Comparison of ENCODE assay signal across 10 cellular contexts in the genomic region with DNA sequence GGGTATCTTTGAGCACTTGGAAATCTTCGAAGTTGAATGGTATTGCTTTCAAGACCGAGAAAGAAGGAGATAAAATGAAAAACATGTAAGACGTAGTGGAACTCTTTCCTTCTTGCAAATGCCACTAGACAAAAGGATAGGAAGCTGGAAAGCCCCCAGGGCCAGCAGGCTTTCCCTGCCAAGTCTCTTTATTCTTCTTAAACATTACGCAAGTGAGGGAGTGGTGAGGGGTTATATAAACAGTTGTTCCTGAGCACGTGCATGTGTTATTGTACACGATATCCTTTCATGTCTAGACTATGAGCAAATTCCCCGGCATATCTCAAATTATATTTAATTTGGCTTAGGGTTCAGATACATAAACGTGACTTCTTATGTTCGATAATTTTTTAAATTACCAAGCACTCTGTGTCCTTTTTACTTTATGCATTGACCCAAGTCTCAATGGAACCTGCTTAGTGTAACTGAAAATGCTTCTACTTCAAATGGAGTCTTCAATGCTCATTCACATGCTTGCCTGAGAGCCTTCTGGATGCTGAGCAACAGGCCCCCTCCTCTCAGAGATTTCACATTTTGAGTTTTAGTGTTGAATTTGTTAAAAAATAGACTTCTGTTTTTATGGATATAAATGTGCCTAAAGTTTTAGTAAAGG. TPM values are rescaled to one million over a fixed set of nuclear protein-coding genes. Genes with fewer than 3 reads are reported as not detected.
DNase-seq lines count a peak whose midpoint lies in the region; ATAC-seq, FAIRE-seq and TF ChIP-seq lines count a peak whose summit lies in the region.
"Had no signal": no experiment of that assay in that cellular context is flagged by ENCODE, and none has a peak within 500 bp of the region (broad histone marks: within the 10 kb centered on the region; RNA-seq: fewer than 3 reads in every experiment).

No MANE protein-coding gene starts in this region.

- FAIRE-seq in kidney (lab: Jason Lieb, UNC), result no peak

- peak; percentile 97 for DNase-seq in dermis blood vessel endothelial cell
- DNase-seq in kidney, result no peak
- DNase-seq in stomach, result peak; percentile 82
- DNase-seq in NCI-H82 (lab: John Stamatoyannopoulos, UW), result no peak
- DNase-seq in activated T-cell treated with anti-CD3 and anti-CD28 coated beads for 4 hours, result no peak
- no peak for DNase-seq in NCI-H774 (lab: John Stamatoyannopoulos, UW)
- DNase-seq: activated CD4-positive, CD25-positive, alpha-beta regulatory T cell treated with anti-CD3 and anti-CD28 coated beads, Interleukin-2, amount 50 U/mL, for 72 hours; NCI-H1092 treated with DMSO at 0.1 percent for 48 hours had no signal

- H3K36me3 ChIP-seq in HEK293 (ENCODE audit: control insufficient read depth in 2 of 2, insufficient read depth in 1 of 2, low read length in 2 of 2) (peaks cover 0 to 65% of the 10 kb centered on the region in 2 experiments; a peak in 2 of 3 replicates), kidney (ENCODE audit: control insufficient read depth in 1 of 2, insufficient read depth in 2 of 2, low read length in 2 of 2) (peaks cover 28 to 50% of the 10 kb centered on the region in 2 donors), stomach (peaks cover 23 to 77% (median 73%) of the 10 kb centered on the region in 4 donors)

- no peaks in the 10 kb centered on the region for H3K4me1 ChIP-seq in HEK293 (ENCODE audit: control insufficient read depth, insufficient read depth, low read length)
- H3K4me1 ChIP-seq in kidney (ENCODE audit: control insufficient read depth in 1 of 2, insufficient read depth in 1 of 2, low read depth in 1 of 2, low read length in 2 of 2), result peaks cover 0 to 5% of the 10 kb centered on the region in 2 donors
- H3K4me1 ChIP-seq in stomach, result peaks cover 5 to 63% (median 25%) of the 10 kb centered on the region in 4 donors

- 17 to 27% (median 19%) methylated on average over 9 of the region's 9 CpGs for WGBS in stomach, 5 donors

- H3K9ac ChIP-seq in kidney (ENCODE audit: low read length in 2 of 2), result no peak overlapping the region

- TF ChIP-seq CTCF in HEK293 (tag by site-specific recombination; IDR thresholded peaks at IDR 0.05), result no peak
- no peak for TF ChIP-seq CTCF in kidney (IDR thresholded peaks at IDR 0.05; ENCODE audit: borderline replicate concordance, extremely low read depth, insufficient read depth)
- TF ChIP-seq CTCF in stomach (IDR thresholded peaks at IDR 0.05), result no peak

- no peak for ATAC-seq in HG03520 (IDR thresholded peaks at IDR 0.05; ENCODE audit: unreplicated experiment)

- no peak overlapping the region for H3K4me3 ChIP-seq in HEK293 (ENCODE audit: low read depth, low read length)
- no peak overlapping the region for H3K4me3 ChIP-seq in kidney (ENCODE audit: low read length in 2 of 2)
- H3K4me3 ChIP-seq in stomach, result no peak overlapping the region

- POLR2A ChIA-PET in HEK293 (lab: Yijun Ruan, JAX), result no interaction called here

- H3K9me3 ChIP-seq in HEK293 (ENCODE audit: control insufficient read depth, insufficient read depth, low read depth, low read length) (no peaks in the 10 kb centered on the region), kidney (ENCODE audit: control insufficient read depth in 1 of 2, low read length in 2 of 2) (no peaks in the 10 kb centered on the region), stomach (no peaks in the 10 kb centered on the region)

- intact Hi-C loops in kidney (cut with DNase I), result no loop called here
- intact Hi-C loops in stomach (cut with DNase I; ENCODE audit: low total_unique reads), result no loop called here

- TF ChIP-seq EP300 in stomach (IDR thresholded peaks at IDR 0.05), result no peak

- no peak for TF ChIP-seq POLR2A in stomach (IDR thresholded peaks at IDR 0.05)

- H3K27ac ChIP-seq in HEK293 (ENCODE audit: extremely low read depth, low read depth, low read length), result no peak overlapping the region
- peak overlapping the region; percentile 56 to 58 for H3K27ac ChIP-seq in kidney (ENCODE audit: low read depth in 2 of 2, low read length in 2 of 2)
- peak overlapping the region in 4 of 5 donors; percentile 45 to 75 (median 66) for H3K27ac ChIP-seq in stomach

- CTCF ChIA-PET in HEK293 (lab: Yijun Ruan, JAX), result no interaction called here

- no peaks in the 10 kb centered on the region for H3K27me3 ChIP-seq in stomach

TF ChIP-seq in HEK293, 187 proteins besides CTCF, POLR2A, EP300 and RAD21:
- TF ChIP-seq ZNF514 (tag by site-specific recombination; IDR thresholded peaks at IDR 0.05) (no peak), GLIS1 (tag by site-specific recombination; IDR thresholded peaks at IDR 0.05) (peak; percentile 38; the same call in 1 of the 2 replicates), ZNF792 (tag by site-specific recombination; IDR thresholded peaks at IDR 0.05) (no peak), FEZF1 (tag by site-specific recombination; IDR thresholded peaks at IDR 0.05) (peak; percentile 65), ZNF548 (tag by site-specific recombination; IDR thresholded peaks at IDR 0.05) (no peak), TCF7L2 (IDR thresholded peaks at IDR 0.05; ENCODE audit: borderline replicate concordance, low read depth, low read length) (peak; percentile 77)
TF ChIP-seq in HEK293: peak in this region for 3.

RNA-seq across cellular contexts. Expression of gene PPP2R1B, which starts 59.0 kb away (rescaled TPM):
- total RNA-seq in dermis blood vessel endothelial cell (52.6 and 72.7 TPM in 2 replicates), kidney (35.5 TPM), stomach (10 to 100 TPM in 4 of 5 donors, 1 to 10 TPM in 1; 5.5 to 71.2 (median 41.1) TPM)
- polyA plus RNA-seq in kidney (ENCODE audit: insufficient read depth, low read depth, low replicate concordance) (11.7 TPM), stomach (10 to 100 TPM in 2 of 3 donors, 1 to 10 TPM in 1; 9.6 to 15.3 (median 13.3) TPM)

Comparison
In these comparisons a context has a peak if more than half of its experiments do, and no peak if none do; other contexts are left out.
1. DNase-seq: peak in dermis blood vessel endothelial cell (single experiment) and stomach (single experiment); none in kidney (single experiment), NCI-H82 (single experiment), activated T-cell treated with anti-CD3 and anti-CD28 coated beads for 4 hours (single experiment) and NCI-H774 (single experiment).